In the genomic region with DNA sequence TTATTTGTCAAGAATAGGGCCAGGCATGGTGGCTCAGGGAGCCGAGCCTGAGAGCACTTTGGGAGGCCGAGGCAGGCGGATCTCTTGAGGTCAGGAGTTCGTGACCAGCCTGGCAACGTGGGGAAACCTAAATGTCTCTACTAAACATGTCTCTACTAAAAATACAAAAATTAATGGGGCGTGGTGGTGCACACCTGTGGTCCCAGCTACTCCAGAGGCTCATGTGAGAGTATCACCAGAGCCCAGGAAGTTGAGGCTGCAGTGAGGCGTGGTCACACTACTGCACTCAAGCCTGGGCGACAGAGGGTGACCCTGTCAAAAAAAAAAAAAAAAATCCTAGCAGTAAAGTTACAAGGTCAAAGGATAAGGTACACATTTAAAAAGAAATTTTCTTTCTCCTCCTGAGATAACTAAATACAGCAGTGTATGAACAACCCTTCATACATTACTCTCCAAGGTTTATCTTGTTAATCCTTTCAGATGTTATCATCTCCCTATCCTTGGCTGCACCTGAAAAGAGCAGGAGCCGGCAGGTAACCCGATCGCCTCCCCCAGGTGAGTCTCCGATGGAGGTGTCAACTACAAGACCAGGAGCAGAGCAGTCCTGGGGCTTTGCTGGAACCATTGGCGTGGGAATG, we compare ENCODE assay signal across 8 cellular contexts.
DNase-seq lines count a peak whose midpoint lies in the region; TF ChIP-seq lines count a peak whose summit lies in the region.

No MANE protein-coding gene starts in this region.

- H3K27ac Mint-ChIP-seq in neural crest cell (ENCODE audit: unreplicated experiment) = peak overlapping the region; percentile 13

- H3K36me3 Mint-ChIP-seq in neural crest cell (ENCODE audit: low read depth) = no peaks in the 10 kb centered on the region

- H3K4me1 ChIP-seq in DOHH2 (ENCODE audit: control insufficient read depth, low read length) = peaks cover 43% of the 10 kb centered on the region
- peaks cover 23% of the 10 kb centered on the region for H3K4me1 ChIP-seq in Loucy (ENCODE audit: insufficient read depth, low read length, poor library complexity, severe bottlenecking)
- H3K4me1 ChIP-seq in ectodermal cell (ENCODE audit: control insufficient read depth, insufficient read depth, low read length) = no peaks in the 10 kb centered on the region

- H3F3A ChIP-seq in DOHH2 (ENCODE audit: control insufficient read depth, insufficient read depth) (peaks cover 14% of the 10 kb centered on the region), Loucy (ENCODE audit: low read depth) (no peaks in the 10 kb centered on the region)

- H4K20me1 ChIP-seq in DOHH2 (ENCODE audit: control insufficient read depth, insufficient read depth, low read depth, low read length) (no peaks in the 10 kb centered on the region), Loucy (ENCODE audit: insufficient read depth, low read length, poor library complexity, severe bottlenecking) (peaks cover 23% of the 10 kb centered on the region)

- H3K9me3 ChIP-seq in DOHH2 (ENCODE audit: control insufficient read depth, insufficient read depth, low read length) = peaks cover 4% of the 10 kb centered on the region; the same call in 1 of the 2 replicates
- H3K9me3 ChIP-seq in Loucy (ENCODE audit: insufficient read depth, low read depth, low read length) = no peaks in the 10 kb centered on the region
- H3K9me3 ChIP-seq in ectodermal cell (ENCODE audit: control insufficient read depth, low read length) = no peaks in the 10 kb centered on the region

- H3K9me3 Mint-ChIP-seq in neural crest cell = no peaks in the 10 kb centered on the region

- no peaks in the 10 kb centered on the region for H3K27me3 Mint-ChIP-seq in neural crest cell (ENCODE audit: low read depth)

- H3K9me2 ChIP-seq in DOHH2 (replicated peaks; ENCODE audit: control insufficient read depth, low read length) (no peaks in the 10 kb centered on the region), Loucy (replicated peaks; ENCODE audit: low read depth, low read length) (no peaks in the 10 kb centered on the region)

- H3K4me2 ChIP-seq in DOHH2 (ENCODE audit: low read length) (peak overlapping the region; percentile 97), Loucy (ENCODE audit: low read depth, low read length, poor library complexity, severe bottlenecking) (peak overlapping the region; percentile 75)

- TF ChIP-seq CTCF in DOHH2 (IDR thresholded peaks at IDR 0.05; ENCODE audit: low read depth, low read length, poor library complexity, severe bottlenecking) = no peak
- TF ChIP-seq CTCF in Loucy (conservative IDR thresholded peaks at IDR 0.05; ENCODE audit: low read length) = no peak
- TF ChIP-seq CTCF in neural crest cell (conservative IDR thresholded peaks at IDR 0.05) = no peak

- H3K79me2 ChIP-seq in DOHH2 (ENCODE audit: control insufficient read depth, low read length) = peaks cover 38% of the 10 kb centered on the region
- H3K79me2 ChIP-seq in Loucy (ENCODE audit: insufficient read depth, low read length) = peaks cover 37% of the 10 kb centered on the region

- DNase-seq in neural crest cell (ENCODE audit: low read depth, low spot score) (no peak), UCSD-AML1 (lab: John Stamatoyannopoulos, UW; ENCODE audit: unreplicated experiment) (no peak), NCI-H1417 treated with DMSO at 0.1 percent for 48 hours (lab: John Stamatoyannopoulos, UW) (no peak), CD1c-positive myeloid dendritic cell (ENCODE audit: extremely low spot score) (no peak)
- no peak for DNase-seq in stimulated activated CD4-positive, alpha-beta T cell treated with anti-CD3 and anti-CD28 coated beads, Interleukin-4, amount 100 ng/mL, for 4 hours

- no peaks in the 10 kb centered on the region for H3K27me3 ChIP-seq in DOHH2 (ENCODE audit: control insufficient read depth, low read length)
- no peaks in the 10 kb centered on the region for H3K27me3 ChIP-seq in Loucy (ENCODE audit: insufficient read depth, low read length, poor library complexity, severe bottlenecking)
- no peaks in the 10 kb centered on the region for H3K27me3 ChIP-seq in ectodermal cell (ENCODE audit: control insufficient read depth, insufficient read depth, low read length, poor library complexity, severe bottlenecking)

- peak overlapping the region; percentile 92 for H3K4me3 Mint-ChIP-seq in neural crest cell

- H3K9ac ChIP-seq in Loucy (ENCODE audit: low read depth, low read length, poor library complexity, severe bottlenecking) = peak overlapping the region; percentile 81

- H3K4me1 Mint-ChIP-seq in neural crest cell = peaks cover 17% of the 10 kb centered on the region

- H3K4me3 ChIP-seq in DOHH2 (ENCODE audit: low read length) (peak overlapping the region; percentile 97), Loucy (ENCODE audit: low read length, poor library complexity, severe bottlenecking) (peak overlapping the region; percentile 97), ectodermal cell (ENCODE audit: insufficient read depth, low read depth, low read length) (peak overlapping the region; percentile 70)

- H2AFZ ChIP-seq in Loucy (ENCODE audit: low read length) = peak overlapping the region; percentile 89

- peak overlapping the region; percentile 94 for H3K27ac ChIP-seq in DOHH2 (ENCODE audit: low read depth, low read length)
- H3K27ac ChIP-seq in ectodermal cell (ENCODE audit: insufficient read depth, low read depth, low read length, poor library complexity, severe bottlenecking) = peak overlapping the region; percentile 96

- 53 to 55% methylated on average over 13 of the region's 13 CpGs for WGBS in ectodermal cell, 2 experiments

- 0 out of 2 replicates have a peak, but pooled peaks cover 6% of the 10 kb centered on the region for H3K36me3 ChIP-seq in DOHH2 (ENCODE audit: control insufficient read depth, low read length)
- H3K36me3 ChIP-seq in Loucy (ENCODE audit: insufficient read depth, low read length) = no peaks in the 10 kb centered on the region
- H3K36me3 ChIP-seq in ectodermal cell (ENCODE audit: control insufficient read depth, insufficient read depth, low read length) = no peaks in the 10 kb centered on the region
